In the genomic region with DNA sequence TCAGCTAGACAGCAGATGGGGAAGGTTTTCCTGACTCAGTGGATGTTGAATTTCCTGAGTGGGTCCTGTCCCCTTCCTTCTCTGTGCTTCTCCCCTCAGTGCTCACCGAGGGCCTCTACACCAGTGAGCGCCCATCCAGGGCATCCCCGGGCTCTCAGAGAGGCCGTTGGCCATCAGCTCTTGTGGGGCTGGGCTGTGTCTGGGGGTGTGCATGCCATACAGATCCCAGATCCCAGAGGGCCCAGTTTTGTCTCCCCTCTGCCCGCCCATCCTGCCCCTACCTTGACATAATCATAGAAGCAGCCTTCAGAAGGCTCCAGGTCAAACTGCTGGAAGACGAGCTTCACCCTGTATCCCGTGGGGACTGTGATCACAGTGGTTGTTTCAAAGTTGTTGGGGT, we compare ENCODE assay signal across 1 cellular context.
TF ChIP-seq lines count a peak whose summit lies in the region.

No MANE protein-coding gene starts in this region.

TF ChIP-seq in GM23338, 12 proteins besides CTCF, POLR2A, EP300 and RAD21 (continued from another document):
- TF ChIP-seq, protein P1, sequence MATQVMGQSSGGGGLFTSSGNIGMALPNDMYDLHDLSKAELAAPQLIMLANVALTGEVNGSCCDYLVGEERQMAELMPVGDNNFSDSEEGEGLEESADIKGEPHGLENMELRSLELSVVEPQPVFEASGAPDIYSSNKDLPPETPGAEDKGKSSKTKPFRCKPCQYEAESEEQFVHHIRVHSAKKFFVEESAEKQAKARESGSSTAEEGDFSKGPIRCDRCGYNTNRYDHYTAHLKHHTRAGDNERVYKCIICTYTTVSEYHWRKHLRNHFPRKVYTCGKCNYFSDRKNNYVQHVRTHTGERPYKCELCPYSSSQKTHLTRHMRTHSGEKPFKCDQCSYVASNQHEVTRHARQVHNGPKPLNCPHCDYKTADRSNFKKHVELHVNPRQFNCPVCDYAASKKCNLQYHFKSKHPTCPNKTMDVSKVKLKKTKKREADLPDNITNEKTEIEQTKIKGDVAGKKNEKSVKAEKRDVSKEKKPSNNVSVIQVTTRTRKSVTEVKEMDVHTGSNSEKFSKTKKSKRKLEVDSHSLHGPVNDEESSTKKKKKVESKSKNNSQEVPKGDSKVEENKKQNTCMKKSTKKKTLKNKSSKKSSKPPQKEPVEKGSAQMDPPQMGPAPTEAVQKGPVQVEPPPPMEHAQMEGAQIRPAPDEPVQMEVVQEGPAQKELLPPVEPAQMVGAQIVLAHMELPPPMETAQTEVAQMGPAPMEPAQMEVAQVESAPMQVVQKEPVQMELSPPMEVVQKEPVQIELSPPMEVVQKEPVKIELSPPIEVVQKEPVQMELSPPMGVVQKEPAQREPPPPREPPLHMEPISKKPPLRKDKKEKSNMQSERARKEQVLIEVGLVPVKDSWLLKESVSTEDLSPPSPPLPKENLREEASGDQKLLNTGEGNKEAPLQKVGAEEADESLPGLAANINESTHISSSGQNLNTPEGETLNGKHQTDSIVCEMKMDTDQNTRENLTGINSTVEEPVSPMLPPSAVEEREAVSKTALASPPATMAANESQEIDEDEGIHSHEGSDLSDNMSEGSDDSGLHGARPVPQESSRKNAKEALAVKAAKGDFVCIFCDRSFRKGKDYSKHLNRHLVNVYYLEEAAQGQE (IDR thresholded peaks at IDR 0.05; ENCODE audit: unreplicated experiment), result no peak
- no peak for TF ChIP-seq ZNF114 (CRISPR knock-in tag; IDR thresholded peaks at IDR 0.05)
- no peak for TF ChIP-seq NANOG (IDR thresholded peaks at IDR 0.05; ENCODE audit: borderline replicate concordance)
- no peak for TF ChIP-seq CREB1 (CRISPR knock-in tag; IDR thresholded peaks at IDR 0.05; ENCODE audit: low read depth)
- TF ChIP-seq ZNF331 (CRISPR knock-in tag; IDR thresholded peaks at IDR 0.05; ENCODE audit: low read depth), result no peak
- no peak for TF ChIP-seq EZH2 (IDR thresholded peaks at IDR 0.05; ENCODE audit: low read depth, unreplicated experiment)
- TF ChIP-seq, protein P2, sequence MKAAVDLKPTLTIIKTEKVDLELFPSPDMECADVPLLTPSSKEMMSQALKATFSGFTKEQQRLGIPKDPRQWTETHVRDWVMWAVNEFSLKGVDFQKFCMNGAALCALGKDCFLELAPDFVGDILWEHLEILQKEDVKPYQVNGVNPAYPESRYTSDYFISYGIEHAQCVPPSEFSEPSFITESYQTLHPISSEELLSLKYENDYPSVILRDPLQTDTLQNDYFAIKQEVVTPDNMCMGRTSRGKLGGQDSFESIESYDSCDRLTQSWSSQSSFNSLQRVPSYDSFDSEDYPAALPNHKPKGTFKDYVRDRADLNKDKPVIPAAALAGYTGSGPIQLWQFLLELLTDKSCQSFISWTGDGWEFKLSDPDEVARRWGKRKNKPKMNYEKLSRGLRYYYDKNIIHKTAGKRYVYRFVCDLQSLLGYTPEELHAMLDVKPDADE (IDR thresholded peaks at IDR 0.05), result no peak
- TF ChIP-seq, protein P3, sequence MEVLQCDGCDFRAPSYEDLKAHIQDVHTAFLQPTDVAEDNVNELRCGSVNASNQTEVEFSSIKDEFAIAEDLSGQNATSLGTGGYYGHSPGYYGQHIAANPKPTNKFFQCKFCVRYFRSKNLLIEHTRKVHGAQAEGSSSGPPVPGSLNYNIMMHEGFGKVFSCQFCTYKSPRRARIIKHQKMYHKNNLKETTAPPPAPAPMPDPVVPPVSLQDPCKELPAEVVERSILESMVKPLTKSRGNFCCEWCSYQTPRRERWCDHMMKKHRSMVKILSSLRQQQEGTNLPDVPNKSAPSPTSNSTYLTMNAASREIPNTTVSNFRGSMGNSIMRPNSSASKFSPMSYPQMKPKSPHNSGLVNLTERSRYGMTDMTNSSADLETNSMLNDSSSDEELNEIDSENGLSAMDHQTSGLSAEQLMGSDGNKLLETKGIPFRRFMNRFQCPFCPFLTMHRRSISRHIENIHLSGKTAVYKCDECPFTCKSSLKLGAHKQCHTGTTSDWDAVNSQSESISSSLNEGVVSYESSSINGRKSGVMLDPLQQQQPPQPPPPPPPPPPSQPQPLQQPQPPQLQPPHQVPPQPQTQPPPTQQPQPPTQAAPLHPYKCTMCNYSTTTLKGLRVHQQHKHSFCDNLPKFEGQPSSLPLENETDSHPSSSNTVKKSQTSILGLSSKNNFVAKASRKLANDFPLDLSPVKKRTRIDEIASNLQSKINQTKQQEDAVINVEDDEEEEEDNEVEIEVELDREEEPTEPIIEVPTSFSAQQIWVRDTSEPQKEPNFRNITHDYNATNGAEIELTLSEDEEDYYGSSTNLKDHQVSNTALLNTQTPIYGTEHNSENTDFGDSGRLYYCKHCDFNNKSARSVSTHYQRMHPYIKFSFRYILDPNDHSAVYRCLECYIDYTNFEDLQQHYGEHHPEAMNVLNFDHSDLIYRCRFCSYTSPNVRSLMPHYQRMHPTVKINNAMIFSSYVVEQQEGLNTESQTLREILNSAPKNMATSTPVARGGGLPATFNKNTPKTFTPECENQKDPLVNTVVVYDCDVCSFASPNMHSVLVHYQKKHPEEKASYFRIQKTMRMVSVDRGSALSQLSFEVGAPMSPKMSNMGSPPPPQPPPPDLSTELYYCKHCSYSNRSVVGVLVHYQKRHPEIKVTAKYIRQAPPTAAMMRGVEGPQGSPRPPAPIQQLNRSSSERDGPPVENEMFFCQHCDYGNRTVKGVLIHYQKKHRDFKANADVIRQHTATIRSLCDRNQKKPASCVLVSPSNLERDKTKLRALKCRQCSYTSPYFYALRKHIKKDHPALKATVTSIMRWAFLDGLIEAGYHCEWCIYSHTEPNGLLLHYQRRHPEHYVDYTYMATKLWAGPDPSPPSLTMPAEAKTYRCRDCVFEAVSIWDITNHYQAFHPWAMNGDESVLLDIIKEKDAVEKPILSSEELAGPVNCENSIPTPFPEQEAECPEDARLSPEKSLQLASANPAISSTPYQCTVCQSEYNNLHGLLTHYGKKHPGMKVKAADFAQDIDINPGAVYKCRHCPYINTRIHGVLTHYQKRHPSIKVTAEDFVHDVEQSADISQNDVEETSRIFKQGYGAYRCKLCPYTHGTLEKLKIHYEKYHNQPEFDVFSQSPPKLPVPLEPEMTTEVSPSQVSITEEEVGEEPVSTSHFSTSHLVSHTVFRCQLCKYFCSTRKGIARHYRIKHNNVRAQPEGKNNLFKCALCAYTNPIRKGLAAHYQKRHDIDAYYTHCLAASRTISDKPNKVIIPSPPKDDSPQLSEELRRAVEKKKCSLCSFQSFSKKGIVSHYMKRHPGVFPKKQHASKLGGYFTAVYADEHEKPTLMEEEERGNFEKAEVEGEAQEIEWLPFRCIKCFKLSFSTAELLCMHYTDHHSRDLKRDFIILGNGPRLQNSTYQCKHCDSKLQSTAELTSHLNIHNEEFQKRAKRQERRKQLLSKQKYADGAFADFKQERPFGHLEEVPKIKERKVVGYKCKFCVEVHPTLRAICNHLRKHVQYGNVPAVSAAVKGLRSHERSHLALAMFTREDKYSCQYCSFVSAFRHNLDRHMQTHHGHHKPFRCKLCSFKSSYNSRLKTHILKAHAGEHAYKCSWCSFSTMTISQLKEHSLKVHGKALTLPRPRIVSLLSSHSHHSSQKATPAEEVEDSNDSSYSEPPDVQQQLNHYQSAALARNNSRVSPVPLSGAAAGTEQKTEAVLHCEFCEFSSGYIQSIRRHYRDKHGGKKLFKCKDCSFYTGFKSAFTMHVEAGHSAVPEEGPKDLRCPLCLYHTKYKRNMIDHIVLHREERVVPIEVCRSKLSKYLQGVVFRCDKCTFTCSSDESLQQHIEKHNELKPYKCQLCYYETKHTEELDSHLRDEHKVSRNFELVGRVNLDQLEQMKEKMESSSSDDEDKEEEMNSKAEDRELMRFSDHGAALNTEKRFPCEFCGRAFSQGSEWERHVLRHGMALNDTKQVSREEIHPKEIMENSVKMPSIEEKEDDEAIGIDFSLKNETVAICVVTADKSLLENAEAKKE (CRISPR knock-in tag; IDR thresholded peaks at IDR 0.05), result no peak
